1 cellular context compared by ENCODE assay signal in the genomic region with DNA sequence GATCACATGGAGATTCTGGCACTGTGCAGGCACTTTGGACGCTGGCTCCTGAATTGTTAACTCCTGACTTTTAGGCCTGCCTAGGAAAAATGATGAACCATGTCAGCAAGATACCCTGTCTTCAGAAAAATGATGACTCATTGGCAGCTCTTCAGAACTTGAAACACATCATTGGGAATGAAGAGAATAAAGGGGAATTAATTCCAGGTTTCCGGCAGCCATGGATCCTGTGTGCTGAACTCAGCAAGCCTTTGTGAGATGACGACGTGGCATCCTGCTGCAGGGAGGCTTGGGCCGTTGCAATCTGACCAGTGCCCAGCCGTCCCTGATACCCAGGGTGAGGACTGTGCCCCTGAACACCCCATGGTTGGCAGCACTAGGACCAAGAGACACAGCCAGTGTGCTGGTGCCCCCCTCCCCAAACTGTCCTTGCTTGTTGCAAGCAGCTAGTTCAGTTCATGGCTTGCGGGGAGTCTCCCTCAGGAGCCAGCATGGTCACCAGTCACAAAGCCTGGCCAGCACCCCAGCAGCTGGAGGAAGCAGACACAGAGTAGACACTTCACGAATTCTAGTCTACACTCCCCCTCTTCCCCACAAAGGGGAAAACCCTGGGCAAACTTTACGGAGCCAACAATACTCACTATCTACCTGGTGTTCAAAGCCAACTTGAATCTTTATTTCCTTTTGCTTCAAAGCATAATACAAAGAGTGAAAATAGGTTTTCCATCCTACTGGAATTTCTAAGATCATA.
TF ChIP-seq lines count a peak whose summit lies in the region.

No MANE protein-coding gene starts in this region.

TF ChIP-seq in IMR-90, 13 proteins besides CTCF, POLR2A, EP300 and RAD21:
- TF ChIP-seq RCOR1 (IDR thresholded peaks at IDR 0.05; ENCODE audit: insufficient replicate concordance, low read length) = no peak
- TF ChIP-seq FOS (IDR thresholded peaks at IDR 0.05; ENCODE audit: low read depth, low read length) = 0 out of 2 replicates have a peak, but pooled peaks have one; percentile 15
- no peak for TF ChIP-seq MXI1 (IDR thresholded peaks at IDR 0.05; ENCODE audit: borderline replicate concordance, low read depth, low read length)
- no peak for TF ChIP-seq MAZ (IDR thresholded peaks at IDR 0.05; ENCODE audit: borderline replicate concordance, low read depth, low read length)
TF ChIP-seq in IMR-90: peak in this region for 1.
